In genomic region chr5:65924366-65925093, GRCh38 we compare ENCODE assay signal across 8 cellular contexts. TPM values are rescaled to one million over a fixed set of nuclear protein-coding genes. Genes with fewer than 3 reads are reported as not detected.
DNase-seq lines count a peak whose midpoint lies in the region; ATAC-seq and TF ChIP-seq lines count a peak whose summit lies in the region.

No MANE protein-coding gene starts in this region.

- peaks cover 0 to under 1% (median 0%) of the 10 kb centered on the region in 5 donors for H3K9me3 Mint-ChIP-seq in CD8-positive, alpha-beta memory T cell

- peak overlapping the region; percentile 11 for H2AK5ac ChIP-seq in trophoblast cell (ENCODE audit: low read length)

- H3K27ac ChIP-seq in CD8-positive, alpha-beta memory T cell (ENCODE audit: low read depth, low read length) = peak overlapping the region; percentile 58
- H3K27ac ChIP-seq in HCT116 (ENCODE audit: low read depth, low read length) = peak overlapping the region; percentile 64
- peak overlapping the region; percentile 98 for H3K27ac ChIP-seq in SJSA1
- peak overlapping the region; percentile 99 for H3K27ac ChIP-seq in trophoblast cell (ENCODE audit: low read depth, low read length)

- H3K4me2 ChIP-seq in HCT116 (ENCODE audit: low read length) (peak overlapping the region; percentile 83), trophoblast cell (ENCODE audit: low read length) (peak overlapping the region; percentile 85)

- H3K79me2 ChIP-seq in HCT116 (ENCODE audit: insufficient read depth, low read length) (peaks cover 33% of the 10 kb centered on the region), trophoblast cell (ENCODE audit: control insufficient read depth, insufficient read depth, low read length, poor library complexity) (peaks cover 18% of the 10 kb centered on the region)

- H4K20me1 ChIP-seq in HCT116 (ENCODE audit: insufficient read depth) = peaks cover 6% of the 10 kb centered on the region; the same call in 1 of the 2 replicates

- TF ChIP-seq CTCF in HCT116 (IDR thresholded peaks at IDR 0.05 in 2 of 3, conservative IDR thresholded peaks at IDR 0.05 in 1 of 3; ENCODE audit: borderline replicate concordance in 1 of 3, insufficient read depth in 1 of 3, low read depth in 2 of 3, low read length in 2 of 3) = no peak
- no peak for TF ChIP-seq CTCF in fibroblast of pulmonary artery (IDR thresholded peaks at IDR 0.05; ENCODE audit: low read length, missing control alignments)

- H2BK5ac ChIP-seq in trophoblast cell (ENCODE audit: low read depth, low read length, poor library complexity) = peak overlapping the region; percentile 23

- peak overlapping the region; percentile 51 for H3K14ac ChIP-seq in trophoblast cell (ENCODE audit: low read length)

- peaks cover 26 to 41% (median 40%) of the 10 kb centered on the region in 3 donors for H3K4me1 Mint-ChIP-seq in CD8-positive, alpha-beta memory T cell

- H3K9me3 ChIP-seq in CD8-positive, alpha-beta memory T cell (ENCODE audit: low read length) = no peaks in the 10 kb centered on the region
- H3K9me3 ChIP-seq in HCT116 (ENCODE audit: control insufficient read depth in 1 of 2, insufficient read depth in 1 of 2, low read depth in 1 of 2, low read length in 2 of 2) (no peaks in the 10 kb centered on the region), SJSA1 (replicated peaks) (no peaks in the 10 kb centered on the region), trophoblast cell (ENCODE audit: insufficient read depth, low read depth, low read length) (no peaks in the 10 kb centered on the region)

- peak overlapping the region; percentile 62 for H3K18ac ChIP-seq in trophoblast cell (ENCODE audit: low read length)

- POLR2A ChIA-PET in CD8-positive, alpha-beta memory T cell (lab: Charles Lee) = interaction anchor here (0.6 to 2.3 kb wide), 7 partner anchors 45 to 362 kb away, joined by 3 to 13 read pairs (median 3); partner anchors contain the start of genes CENPK, NLN, PPWD1 and SGTB
- POLR2A ChIA-PET in HCT116 (lab: Charles Lee) = no interaction called here

- CTCF ChIA-PET in CD8-positive, alpha-beta memory T cell (lab: Charles Lee) = interaction anchor here (1.2 to 1.6 kb wide), 2 partner anchors 10 to 163 kb away, joined by 4 read pairs; no protein-coding TSS in a partner anchor
- CTCF ChIA-PET in HCT116 (lab: Charles Lee) = interaction anchor here (1.7 kb wide), 1 partner anchor 113 kb away, joined by 3 read pairs; no protein-coding TSS in a partner anchor

- H3K4me3 Mint-ChIP-seq in CD8-positive, alpha-beta memory T cell = peak overlapping the region; percentile 82 to 95 (median 88)

- RAD21 ChIA-PET in HCT116 (lab: Charles Lee; ENCODE audit: low non-redundant PET in 1 of 2, low total read pairs in 2 of 2, uncharacterized antibody in 2 of 2, unreplicated experiment in 2 of 2) = no interaction called here

- H3K36me3 Mint-ChIP-seq in CD8-positive, alpha-beta memory T cell = peaks cover 0 to 27% (median 0%) of the 10 kb centered on the region in 3 donors

- no peak for ATAC-seq in HCT116
- no peak for ATAC-seq in HG03520 (IDR thresholded peaks at IDR 0.05; ENCODE audit: unreplicated experiment)

- peak overlapping the region; percentile 58 for H4K8ac ChIP-seq in trophoblast cell (ENCODE audit: low read depth, low read length)

- peak overlapping the region; percentile 61 for H4K91ac ChIP-seq in trophoblast cell (ENCODE audit: low read depth, low read length)

- H3K79me1 ChIP-seq in trophoblast cell (ENCODE audit: low read length) = peaks cover 22% of the 10 kb centered on the region

- no peak for DNase-seq in CD8-positive, alpha-beta memory T cell
- no peak for DNase-seq in HCT116 (ENCODE audit: low read depth, low spot score)
- DNase-seq in SJSA1 (ENCODE audit: low read depth in 1 of 2, low spot score in 2 of 2) = no peak
- no peak for DNase-seq in fibroblast of pulmonary artery (ENCODE audit: low read depth)
- no peak for DNase-seq in trophoblast cell
- DNase-seq in NCI-H82 (lab: John Stamatoyannopoulos, UW) = no peak
- DNase-seq in mesenteric fat pad (ENCODE audit: low spot score) = no peak

- H3K4me1 ChIP-seq in CD8-positive, alpha-beta memory T cell (ENCODE audit: insufficient read depth, low read length) = peaks cover 28% of the 10 kb centered on the region
- H3K4me1 ChIP-seq in HCT116 (ENCODE audit: control insufficient read depth in 1 of 2, insufficient read depth in 2 of 2, low read length in 2 of 2) (peaks cover 21 to 56% of the 10 kb centered on the region in 2 experiments), SJSA1 (replicated peaks) (peaks cover 20% of the 10 kb centered on the region), trophoblast cell (ENCODE audit: control insufficient read depth in 1 of 2, insufficient read depth in 2 of 2, low read length in 2 of 2) (peaks cover 0 to 2% of the 10 kb centered on the region in 2 experiments)

- H3K27ac Mint-ChIP-seq in CD8-positive, alpha-beta memory T cell = peak overlapping the region; percentile 84 to 97 (median 90)

- TF ChIP-seq POLR2A in HCT116 (IDR thresholded peaks at IDR 0.05; ENCODE audit: borderline replicate concordance, extremely low read depth, insufficient read depth, insufficient read length) = no peak

- BruUV-seq in HCT116 (replicated peaks; lab: Mats Ljungman, UMichigan) = TSS peak; percentile 73

- peak overlapping the region; percentile 26 for H4K12ac ChIP-seq in trophoblast cell (ENCODE audit: low read depth, low read length)

- intact Hi-C loops in HCT116 (cut with micrococcal nuclease) = loop anchor here (5.0 kb wide), 3 partner anchors 52 to 202 kb away; partner anchors contain the start of genes NLN and SGTB

- no peak overlapping the region for H3K23ac ChIP-seq in trophoblast cell (ENCODE audit: low read length)

- no CpG with 5 or more reads among the region's 22 CpGs for WGBS in trophoblast cell (ENCODE audit: extremely low coverage, insufficient coverage, insufficient read length)

- H3K36me3 ChIP-seq in CD8-positive, alpha-beta memory T cell (ENCODE audit: insufficient read depth, low read length) = no peaks in the 10 kb centered on the region
- H3K36me3 ChIP-seq in HCT116 (ENCODE audit: control insufficient read depth in 1 of 2, insufficient read depth in 2 of 2, low read length in 2 of 2) (no peaks in the 10 kb centered on the region), SJSA1 (peaks cover 22% of the 10 kb centered on the region), trophoblast cell (ENCODE audit: control insufficient read depth in 1 of 2, insufficient read depth in 2 of 2, low read length in 2 of 2) (no peaks in the 10 kb centered on the region)

- H2BK12ac ChIP-seq in trophoblast cell (ENCODE audit: low read length) = no peak overlapping the region

- H2AFZ ChIP-seq in HCT116 (ENCODE audit: low read depth, low read length, poor library complexity, severe bottlenecking) (no peak overlapping the region), trophoblast cell (ENCODE audit: insufficient read depth, low read length, poor library complexity) (peak overlapping the region; percentile 39)

- H3K27me3 ChIP-seq in CD8-positive, alpha-beta memory T cell (ENCODE audit: insufficient read depth, low read length, poor library complexity, severe bottlenecking) = no peaks in the 10 kb centered on the region
- H3K27me3 ChIP-seq in HCT116 (ENCODE audit: insufficient read depth, low read length) (no peaks in the 10 kb centered on the region), SJSA1 (replicated peaks) (no peaks in the 10 kb centered on the region), trophoblast cell (ENCODE audit: insufficient read depth, low read length) (no peaks in the 10 kb centered on the region)

- peak overlapping the region; percentile 69 for H3K4me3 ChIP-seq in CD8-positive, alpha-beta memory T cell (ENCODE audit: low read length)
- H3K4me3 ChIP-seq in HCT116 (replicated peaks in 1 of 2; ENCODE audit: low read depth in 1 of 2, low read length in 2 of 2) (peak overlapping the region; percentile 43 to 90), SJSA1 (peak overlapping the region; percentile 99), fibroblast of pulmonary artery (replicated peaks; ENCODE audit: low read depth, low read length) (peak overlapping the region; percentile 62), trophoblast cell (ENCODE audit: low read depth, low read length) (peak overlapping the region; percentile 82)

- peak overlapping the region; percentile 9 for H3K4ac ChIP-seq in trophoblast cell (ENCODE audit: low read depth, low read length)

- peak overlapping the region; percentile 24 for H2BK120ac ChIP-seq in trophoblast cell (ENCODE audit: insufficient read depth, low read length, poor library complexity)

- peak overlapping the region; percentile 87 for H3K9ac ChIP-seq in HCT116 (ENCODE audit: low read length)
- H3K9ac ChIP-seq in trophoblast cell (ENCODE audit: low read length) = peak overlapping the region; percentile 92

- H3K27me3 Mint-ChIP-seq in CD8-positive, alpha-beta memory T cell = peaks cover 0 to 5% of the 10 kb centered on the region in 2 donors

- TF ChIP-seq RAD21 in HCT116 (IDR thresholded peaks at IDR 0.05; ENCODE audit: low read depth) = no peak

- no peaks in the 10 kb centered on the region for H3K9me2 ChIP-seq in HCT116 (ENCODE audit: insufficient read depth)

TF ChIP-seq in HCT116, 20 proteins besides CTCF, POLR2A, EP300 and RAD21 (continues in another document):
- no peak for TF ChIP-seq CEBPB (IDR thresholded peaks at IDR 0.05; ENCODE audit: low read depth)

RNA-seq across cellular contexts. Expression of gene ERBIN, which starts 1.8 kb away (rescaled TPM):
- total RNA-seq in CD8-positive, alpha-beta memory T cell = 10 to 100 TPM; 40.9 to 43.1 TPM
- 49.0 TPM for polyA plus RNA-seq in CD8-positive, alpha-beta memory T cell
- total RNA-seq in HCT116 (2021; ENCODE audit: unreplicated experiment) = 57.4 TPM
- polyA plus RNA-seq in HCT116 (2012) = 10.5 and 11.8 TPM in 2 replicates
- 118 and 122 TPM in 2 replicates for total RNA-seq in SJSA1 (2014; rRNA removed; shearing (Covaris generic))
- polyA plus RNA-seq in trophoblast cell (2013) = 71.3 and 77.6 TPM in 2 replicates
- 54.0 TPM for total RNA-seq in mesenteric fat pad
